In genomic region chr4:108168213-108168671, GRCh38 we compare ENCODE assay signal across 8 cellular contexts. TPM values are rescaled to one million over a fixed set of nuclear protein-coding genes. Genes with fewer than 3 reads are reported as not detected.
A peak's percentile ranks its signal among the peaks of the same experiment; 100 is the strongest.
DNase-seq lines count a peak whose midpoint lies in the region; ATAC-seq and FAIRE-seq lines count a peak whose summit lies in the region.

No MANE protein-coding gene starts in this region.

- peaks cover 47 to 70% (median 50%) of the 10 kb centered on the region in 3 donors for H3K27me3 Mint-ChIP-seq in naive B cell

- peak overlapping the region in 1 of 6 donors; percentile 15 for H3K27ac Mint-ChIP-seq in naive B cell

- DNase-seq in KG1 (lab: John Stamatoyannopoulos, UW), result peak; percentile 52
- no peak for DNase-seq in caudate nucleus (lab: John Stamatoyannopoulos, UW)
- peak; percentile 12 for DNase-seq in naive B cell
- no peak for DNase-seq in HTR-8/SVneo (ENCODE audit: insufficient read length, low spot score)
- DNase-seq in T1000 (lab: John Stamatoyannopoulos, UW), result no peak
- DNase-seq in NAMALWA (ENCODE audit: low spot score), result no peak

- H3K4me3 Mint-ChIP-seq in naive B cell, result peak overlapping the region; percentile 90 to 97 (median 94)

- peak overlapping the region; percentile 83 for H3K9ac ChIP-seq in ES-I3 (ENCODE audit: low read depth, low read length)

- peaks cover 37 to 65% (median 54%) of the 10 kb centered on the region in 3 donors for H3K4me1 Mint-ChIP-seq in naive B cell

- no peaks in the 10 kb centered on the region for H3K9me3 ChIP-seq in ES-I3 (ENCODE audit: control insufficient read depth, insufficient read depth, low read length)

- no peak for FAIRE-seq in HTR-8/SVneo (lab: Jason Lieb, UNC)

- H3K4me1 ChIP-seq in ES-I3 (ENCODE audit: insufficient read depth, low read length), result peaks cover 15% of the 10 kb centered on the region

- peak; percentile 7 to 13 for ATAC-seq in naive B cell (ENCODE audit: low read depth in 2 of 2)
- no peak for ATAC-seq in GM21526 (IDR thresholded peaks at IDR 0.05; ENCODE audit: low FRiP score, unreplicated experiment)

- H3K27ac ChIP-seq in caudate nucleus (ENCODE audit: low read depth, low read length), result peak overlapping the region; percentile 13

- H3K36me3 Mint-ChIP-seq in naive B cell, result peaks cover 0 to 10% of the 10 kb centered on the region in 2 donors

- no peaks in the 10 kb centered on the region for H3K36me3 ChIP-seq in ES-I3 (ENCODE audit: insufficient read depth, low read length)

- no peaks in the 10 kb centered on the region for H3K9me3 Mint-ChIP-seq in naive B cell

RNA-seq across cellular contexts. Expression of gene LEF1, which starts 0.5 kb away (rescaled TPM):
- 10 to 100 TPM in 2 of 6 donors, 1 to 10 TPM in 4; 4.9 to 27.9 (median 9.0) TPM for polyA plus RNA-seq in naive B cell (ENCODE audit: low read depth in 6 of 6)

Comparison
In these comparisons a context has a peak if more than half of its experiments do, and no peak if none do; other contexts are left out.
1. DNase-seq: peak in KG1 (single experiment) and naive B cell (single experiment); none in caudate nucleus (0 of 61), HTR-8/SVneo (single experiment), T1000 (single experiment) and NAMALWA (single experiment).